Comparison of ENCODE assay signal across 1 cellular context in genomic region chr11:118415739-118416068, GRCh38.
A peak's percentile ranks its signal among the peaks of the same experiment; 100 is the strongest.
TF ChIP-seq lines count a peak whose summit lies in the region.

No MANE protein-coding gene starts in this region.

TF ChIP-seq in H1, 55 proteins besides CTCF, POLR2A, EP300 and RAD21:
- no peak for TF ChIP-seq CBX8 (IDR thresholded peaks at IDR 0.05; ENCODE audit: borderline replicate concordance, low read depth, low read length)
- peak; percentile 91 for TF ChIP-seq BACH1 (IDR thresholded peaks at IDR 0.05; ENCODE audit: low read length)
- TF ChIP-seq NRF1 (IDR thresholded peaks at IDR 0.05; ENCODE audit: low read depth, low read length) = no peak
- TF ChIP-seq CHD1 (IDR thresholded peaks at IDR 0.05; ENCODE audit: low read depth, low read length) = no peak
- no peak for TF ChIP-seq SAP30 (IDR thresholded peaks at IDR 0.05; ENCODE audit: insufficient read depth, insufficient replicate concordance, low read length)
- no peak for TF ChIP-seq TEAD4 (IDR thresholded peaks at IDR 0.05; ENCODE audit: low read depth, low read length)
- TF ChIP-seq E2F6 (IDR thresholded peaks at IDR 0.05) = no peak
- TF ChIP-seq CREB1 (IDR thresholded peaks at IDR 0.05) = no peak
- TF ChIP-seq POU5F1 (IDR thresholded peaks at IDR 0.05; ENCODE audit: low read depth, low read length) = no peak
- no peak for TF ChIP-seq ATF3 (IDR thresholded peaks at IDR 0.05; ENCODE audit: insufficient read depth, low read depth, low read length)
- no peak for TF ChIP-seq BRCA1 (IDR thresholded peaks at IDR 0.05; ENCODE audit: low read depth, low read length)
- TF ChIP-seq CHD2 (IDR thresholded peaks at IDR 0.05; ENCODE audit: low read length) = no peak
- TF ChIP-seq ATF2 (IDR thresholded peaks at IDR 0.05; ENCODE audit: low read length) = no peak
- no peak for TF ChIP-seq RXRA (IDR thresholded peaks at IDR 0.05; ENCODE audit: insufficient read depth, low read depth, low read length)
- TF ChIP-seq POLR2AphosphoS5 (IDR thresholded peaks at IDR 0.05; ENCODE audit: low read depth, low read length) = no peak
- TF ChIP-seq SP4 (IDR thresholded peaks at IDR 0.05; ENCODE audit: low read length) = no peak
- TF ChIP-seq CEBPB (IDR thresholded peaks at IDR 0.05; ENCODE audit: low read depth, low read length) = no peak
- no peak for TF ChIP-seq USF2 (IDR thresholded peaks at IDR 0.05; ENCODE audit: low read length)
- TF ChIP-seq SP1 (IDR thresholded peaks at IDR 0.05; ENCODE audit: low read depth, low read length) = 0 out of 2 replicates have a peak, but pooled peaks have one; percentile 34
- TF ChIP-seq GABPA (IDR thresholded peaks at IDR 0.05; ENCODE audit: borderline replicate concordance, insufficient read depth, low read length) = no peak
- TF ChIP-seq HDAC2 (IDR thresholded peaks at IDR 0.05; ENCODE audit: borderline replicate concordance in 1 of 2, low read depth in 2 of 2, low read length in 2 of 2) = 0 out of 4 replicates have a peak, but pooled peaks of 1 of the 2 experiments have one; percentile 77
- TF ChIP-seq RFX5 (IDR thresholded peaks at IDR 0.05; ENCODE audit: borderline replicate concordance, low read depth, low read length) = no peak
- TF ChIP-seq ASH2L (IDR thresholded peaks at IDR 0.05; ENCODE audit: low read length) = peak; percentile 32
- TF ChIP-seq SIRT6 (IDR thresholded peaks at IDR 0.05; ENCODE audit: low read length) = no peak
- TF ChIP-seq JUND (IDR thresholded peaks at IDR 0.05; ENCODE audit: low read length) = peak; percentile 79
- peak; percentile 60 for TF ChIP-seq TAF1 (IDR thresholded peaks at IDR 0.05; ENCODE audit: low read depth, low read length)
- TF ChIP-seq YY1 (IDR thresholded peaks at IDR 0.05; ENCODE audit: low read depth, low read length) = no peak
- TF ChIP-seq SIX5 (IDR thresholded peaks at IDR 0.05; ENCODE audit: low read depth, low read length) = no peak
- no peak for TF ChIP-seq TAF7 (optimal IDR thresholded peaks at IDR 0.05; ENCODE audit: borderline replicate concordance, low read depth, low read length)
- no peak for TF ChIP-seq EZH2 (IDR thresholded peaks at IDR 0.05; ENCODE audit: low read depth, low read length, severe bottlenecking)
- 0 out of 2 replicates have a peak, but pooled peaks have one; percentile 30 for TF ChIP-seq TCF12 (IDR thresholded peaks at IDR 0.05; ENCODE audit: low read depth, low read length)
- no peak for TF ChIP-seq SP2 (IDR thresholded peaks at IDR 0.05; ENCODE audit: low read length)
- TF ChIP-seq RNF2 (IDR thresholded peaks at IDR 0.05; ENCODE audit: borderline replicate concordance, low read depth, low read length, missing control alignments, poor library complexity, severe bottlenecking) = no peak
- TF ChIP-seq RBBP5 (IDR thresholded peaks at IDR 0.05; ENCODE audit: borderline replicate concordance, low read depth, low read length) = no peak
- peak; percentile 45; the same call in 1 of the 2 replicates for TF ChIP-seq TBP (IDR thresholded peaks at IDR 0.05; ENCODE audit: low read depth, low read length)
- TF ChIP-seq SUZ12 (IDR thresholded peaks at IDR 0.05; ENCODE audit: low read length) = no peak
- peak; percentile 36 to 62; a peak in 1 of 4 replicates for TF ChIP-seq SIN3A (conservative IDR thresholded peaks at IDR 0.05 in 1 of 2, IDR thresholded peaks at IDR 0.05 in 1 of 2; ENCODE audit: low read depth in 1 of 2, low read length in 2 of 2)
- TF ChIP-seq HDAC6 (IDR thresholded peaks at IDR 0.05; ENCODE audit: low read depth, low read length) = no peak
- TF ChIP-seq, protein P1, sequence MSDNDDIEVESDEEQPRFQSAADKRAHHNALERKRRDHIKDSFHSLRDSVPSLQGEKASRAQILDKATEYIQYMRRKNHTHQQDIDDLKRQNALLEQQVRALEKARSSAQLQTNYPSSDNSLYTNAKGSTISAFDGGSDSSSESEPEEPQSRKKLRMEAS (IDR thresholded peaks at IDR 0.05) = no peak
- TF ChIP-seq, protein P2, sequence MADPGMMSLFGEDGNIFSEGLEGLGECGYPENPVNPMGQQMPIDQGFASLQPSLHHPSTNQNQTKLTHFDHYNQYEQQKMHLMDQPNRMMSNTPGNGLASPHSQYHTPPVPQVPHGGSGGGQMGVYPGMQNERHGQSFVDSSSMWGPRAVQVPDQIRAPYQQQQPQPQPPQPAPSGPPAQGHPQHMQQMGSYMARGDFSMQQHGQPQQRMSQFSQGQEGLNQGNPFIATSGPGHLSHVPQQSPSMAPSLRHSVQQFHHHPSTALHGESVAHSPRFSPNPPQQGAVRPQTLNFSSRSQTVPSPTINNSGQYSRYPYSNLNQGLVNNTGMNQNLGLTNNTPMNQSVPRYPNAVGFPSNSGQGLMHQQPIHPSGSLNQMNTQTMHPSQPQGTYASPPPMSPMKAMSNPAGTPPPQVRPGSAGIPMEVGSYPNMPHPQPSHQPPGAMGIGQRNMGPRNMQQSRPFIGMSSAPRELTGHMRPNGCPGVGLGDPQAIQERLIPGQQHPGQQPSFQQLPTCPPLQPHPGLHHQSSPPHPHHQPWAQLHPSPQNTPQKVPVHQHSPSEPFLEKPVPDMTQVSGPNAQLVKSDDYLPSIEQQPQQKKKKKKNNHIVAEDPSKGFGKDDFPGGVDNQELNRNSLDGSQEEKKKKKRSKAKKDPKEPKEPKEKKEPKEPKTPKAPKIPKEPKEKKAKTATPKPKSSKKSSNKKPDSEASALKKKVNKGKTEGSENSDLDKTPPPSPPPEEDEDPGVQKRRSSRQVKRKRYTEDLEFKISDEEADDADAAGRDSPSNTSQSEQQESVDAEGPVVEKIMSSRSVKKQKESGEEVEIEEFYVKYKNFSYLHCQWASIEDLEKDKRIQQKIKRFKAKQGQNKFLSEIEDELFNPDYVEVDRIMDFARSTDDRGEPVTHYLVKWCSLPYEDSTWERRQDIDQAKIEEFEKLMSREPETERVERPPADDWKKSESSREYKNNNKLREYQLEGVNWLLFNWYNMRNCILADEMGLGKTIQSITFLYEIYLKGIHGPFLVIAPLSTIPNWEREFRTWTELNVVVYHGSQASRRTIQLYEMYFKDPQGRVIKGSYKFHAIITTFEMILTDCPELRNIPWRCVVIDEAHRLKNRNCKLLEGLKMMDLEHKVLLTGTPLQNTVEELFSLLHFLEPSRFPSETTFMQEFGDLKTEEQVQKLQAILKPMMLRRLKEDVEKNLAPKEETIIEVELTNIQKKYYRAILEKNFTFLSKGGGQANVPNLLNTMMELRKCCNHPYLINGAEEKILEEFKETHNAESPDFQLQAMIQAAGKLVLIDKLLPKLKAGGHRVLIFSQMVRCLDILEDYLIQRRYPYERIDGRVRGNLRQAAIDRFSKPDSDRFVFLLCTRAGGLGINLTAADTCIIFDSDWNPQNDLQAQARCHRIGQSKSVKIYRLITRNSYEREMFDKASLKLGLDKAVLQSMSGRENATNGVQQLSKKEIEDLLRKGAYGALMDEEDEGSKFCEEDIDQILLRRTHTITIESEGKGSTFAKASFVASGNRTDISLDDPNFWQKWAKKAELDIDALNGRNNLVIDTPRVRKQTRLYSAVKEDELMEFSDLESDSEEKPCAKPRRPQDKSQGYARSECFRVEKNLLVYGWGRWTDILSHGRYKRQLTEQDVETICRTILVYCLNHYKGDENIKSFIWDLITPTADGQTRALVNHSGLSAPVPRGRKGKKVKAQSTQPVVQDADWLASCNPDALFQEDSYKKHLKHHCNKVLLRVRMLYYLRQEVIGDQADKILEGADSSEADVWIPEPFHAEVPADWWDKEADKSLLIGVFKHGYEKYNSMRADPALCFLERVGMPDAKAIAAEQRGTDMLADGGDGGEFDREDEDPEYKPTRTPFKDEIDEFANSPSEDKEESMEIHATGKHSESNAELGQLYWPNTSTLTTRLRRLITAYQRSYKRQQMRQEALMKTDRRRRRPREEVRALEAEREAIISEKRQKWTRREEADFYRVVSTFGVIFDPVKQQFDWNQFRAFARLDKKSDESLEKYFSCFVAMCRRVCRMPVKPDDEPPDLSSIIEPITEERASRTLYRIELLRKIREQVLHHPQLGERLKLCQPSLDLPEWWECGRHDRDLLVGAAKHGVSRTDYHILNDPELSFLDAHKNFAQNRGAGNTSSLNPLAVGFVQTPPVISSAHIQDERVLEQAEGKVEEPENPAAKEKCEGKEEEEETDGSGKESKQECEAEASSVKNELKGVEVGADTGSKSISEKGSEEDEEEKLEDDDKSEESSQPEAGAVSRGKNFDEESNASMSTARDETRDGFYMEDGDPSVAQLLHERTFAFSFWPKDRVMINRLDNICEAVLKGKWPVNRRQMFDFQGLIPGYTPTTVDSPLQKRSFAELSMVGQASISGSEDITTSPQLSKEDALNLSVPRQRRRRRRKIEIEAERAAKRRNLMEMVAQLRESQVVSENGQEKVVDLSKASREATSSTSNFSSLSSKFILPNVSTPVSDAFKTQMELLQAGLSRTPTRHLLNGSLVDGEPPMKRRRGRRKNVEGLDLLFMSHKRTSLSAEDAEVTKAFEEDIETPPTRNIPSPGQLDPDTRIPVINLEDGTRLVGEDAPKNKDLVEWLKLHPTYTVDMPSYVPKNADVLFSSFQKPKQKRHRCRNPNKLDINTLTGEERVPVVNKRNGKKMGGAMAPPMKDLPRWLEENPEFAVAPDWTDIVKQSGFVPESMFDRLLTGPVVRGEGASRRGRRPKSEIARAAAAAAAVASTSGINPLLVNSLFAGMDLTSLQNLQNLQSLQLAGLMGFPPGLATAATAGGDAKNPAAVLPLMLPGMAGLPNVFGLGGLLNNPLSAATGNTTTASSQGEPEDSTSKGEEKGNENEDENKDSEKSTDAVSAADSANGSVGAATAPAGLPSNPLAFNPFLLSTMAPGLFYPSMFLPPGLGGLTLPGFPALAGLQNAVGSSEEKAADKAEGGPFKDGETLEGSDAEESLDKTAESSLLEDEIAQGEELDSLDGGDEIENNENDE (IDR thresholded peaks at IDR 0.05; ENCODE audit: insufficient replicate concordance, low read length) = no peak
- TF ChIP-seq KDM4A (IDR thresholded peaks at IDR 0.05; ENCODE audit: low read depth, low read length, severe bottlenecking) = no peak
- peak; percentile 82; the same call in 1 of the 2 replicates for TF ChIP-seq MAFK (IDR thresholded peaks at IDR 0.05; ENCODE audit: low read depth, low read length)
- TF ChIP-seq CBX5 (IDR thresholded peaks at IDR 0.05; ENCODE audit: low read depth, low read length) = no peak
- TF ChIP-seq KDM1A (IDR thresholded peaks at IDR 0.05; ENCODE audit: borderline replicate concordance, low read length) = no peak
- no peak for TF ChIP-seq CTBP2 (IDR thresholded peaks at IDR 0.05; ENCODE audit: borderline replicate concordance, insufficient read depth, insufficient read length, low read length)
TF ChIP-seq in H1: peak in this region for 10.
